ENCODE assay signal across 1 cellular context in genomic region chr1:169309178-169310166, GRCh38.
TF ChIP-seq lines count a peak whose summit lies in the region.

No MANE protein-coding gene starts in this region.

TF ChIP-seq in SK-N-SH, 30 proteins besides CTCF, POLR2A, EP300 and RAD21 (continued from another document):
- TF ChIP-seq, protein P1, sequence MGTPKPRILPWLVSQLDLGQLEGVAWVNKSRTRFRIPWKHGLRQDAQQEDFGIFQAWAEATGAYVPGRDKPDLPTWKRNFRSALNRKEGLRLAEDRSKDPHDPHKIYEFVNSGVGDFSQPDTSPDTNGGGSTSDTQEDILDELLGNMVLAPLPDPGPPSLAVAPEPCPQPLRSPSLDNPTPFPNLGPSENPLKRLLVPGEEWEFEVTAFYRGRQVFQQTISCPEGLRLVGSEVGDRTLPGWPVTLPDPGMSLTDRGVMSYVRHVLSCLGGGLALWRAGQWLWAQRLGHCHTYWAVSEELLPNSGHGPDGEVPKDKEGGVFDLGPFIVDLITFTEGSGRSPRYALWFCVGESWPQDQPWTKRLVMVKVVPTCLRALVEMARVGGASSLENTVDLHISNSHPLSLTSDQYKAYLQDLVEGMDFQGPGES (IDR thresholded peaks at IDR 0.05; ENCODE audit: low read depth, low read length): no peak
- TF ChIP-seq MXI1 (IDR thresholded peaks at IDR 0.05; ENCODE audit: low read depth, low read length): no peak
- TF ChIP-seq, protein P2, sequence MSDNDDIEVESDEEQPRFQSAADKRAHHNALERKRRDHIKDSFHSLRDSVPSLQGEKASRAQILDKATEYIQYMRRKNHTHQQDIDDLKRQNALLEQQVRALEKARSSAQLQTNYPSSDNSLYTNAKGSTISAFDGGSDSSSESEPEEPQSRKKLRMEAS (IDR thresholded peaks at IDR 0.05; ENCODE audit: low read depth): no peak
- TF ChIP-seq TEAD4 (IDR thresholded peaks at IDR 0.05; ENCODE audit: borderline replicate concordance, insufficient read depth): no peak
TF ChIP-seq in SK-N-SH: peak in this region for 0.
